ENCODE assay signal across 15 cellular contexts in genomic region chr22:32576553-32577255, GRCh38.
"Had no signal": no experiment of that assay in that cellular context is flagged by ENCODE, and none has a peak within 500 bp of the region (broad histone marks: within the 10 kb centered on the region; RNA-seq: fewer than 3 reads in every experiment).

No MANE protein-coding gene starts in this region.

- H3K9me3 ChIP-seq: gastrocnemius medialis, left lung, ovary, testis had no signal

- H3K36me3 Mint-ChIP-seq: WTC11 had no signal

- H3K4me3 Mint-ChIP-seq: activated CD4-positive, alpha-beta T cell treated with anti-CD3 and anti-CD28 coated beads, Interleukin-2, amount 10 ng/mL, durations not matched to agents 24 days and 14 days; activated naive CD8-positive, alpha-beta T cell treated with anti-CD3 and anti-CD28 coated beads, Interleukin-2, amount 50 U/mL, for 24 hours; activated T-helper 1 cell treated with anti-CD3 and anti-CD28 coated beads, Interleukin-12 subunit alpha, Interleukin-12 subunit beta, Interleukin-2, Interleukin-4 antibody, amounts not matched to agents 30 ng/mL and 10 ng/mL and 1 ng/mL, durations not matched to agents 14 hours and 24 hours and 36 hours; memory B cell; nephron progenitor cell; stimulated activated naive CD8-positive, alpha-beta T cell treated with anti-CD3 and anti-CD28 coated beads, Interleukin-15, amount 100 ng/mL, for 72 hours; WTC11 had no signal

- H3K27ac Mint-ChIP-seq: activated CD4-positive, alpha-beta T cell treated with anti-CD3 and anti-CD28 coated beads, Interleukin-2, amount 10 ng/mL, durations not matched to agents 24 days and 14 days; activated naive CD8-positive, alpha-beta T cell treated with anti-CD3 and anti-CD28 coated beads, Interleukin-2, amount 50 U/mL, for 24 hours; activated T-helper 1 cell treated with anti-CD3 and anti-CD28 coated beads, Interleukin-12 subunit alpha, Interleukin-12 subunit beta, Interleukin-2, Interleukin-4 antibody, amounts not matched to agents 30 ng/mL and 10 ng/mL and 1 ng/mL, durations not matched to agents 14 hours and 24 hours and 36 hours; memory B cell; nephron progenitor cell; WTC11 had no signal

- H3K4me3 ChIP-seq: gastrocnemius medialis, left lung, ovary, testis had no signal

- DNase-seq: activated CD4-positive, alpha-beta T cell treated with anti-CD3 and anti-CD28 coated beads, Interleukin-2, amount 10 ng/mL, durations not matched to agents 24 days and 14 days; activated naive CD4-positive, alpha-beta T cell; activated naive CD8-positive, alpha-beta T cell treated with anti-CD3 and anti-CD28 coated beads, Interleukin-2, amount 50 U/mL, for 24 hours; gastrocnemius medialis; islet precursor cell; left lung; nephron progenitor cell; ovary; stimulated activated CD4-positive, alpha-beta T cell treated with anti-CD3 and anti-CD28 coated beads, Interleukin-4, amount 100 ng/mL, for 24 hours; stimulated activated naive CD8-positive, alpha-beta T cell treated with anti-CD3 and anti-CD28 coated beads, Interleukin-15, amount 100 ng/mL, for 72 hours; T-helper 9 cell; testis had no signal

- H3K27ac ChIP-seq: gastrocnemius medialis, ovary, testis had no signal

- H3K9me3 Mint-ChIP-seq: activated CD4-positive, alpha-beta T cell treated with anti-CD3 and anti-CD28 coated beads, Interleukin-2, amount 10 ng/mL, durations not matched to agents 24 days and 14 days; activated naive CD8-positive, alpha-beta T cell treated with anti-CD3 and anti-CD28 coated beads, Interleukin-2, amount 50 U/mL, for 24 hours; activated T-helper 1 cell treated with anti-CD3 and anti-CD28 coated beads, Interleukin-12 subunit alpha, Interleukin-12 subunit beta, Interleukin-2, Interleukin-4 antibody, amounts not matched to agents 30 ng/mL and 10 ng/mL and 1 ng/mL, durations not matched to agents 14 hours and 24 hours and 36 hours; nephron progenitor cell; WTC11 had no signal

- H3K27me3 ChIP-seq: gastrocnemius medialis, left lung, ovary, testis had no signal

- H3K4me1 ChIP-seq: gastrocnemius medialis, testis had no signal

- H3K4me1 Mint-ChIP-seq: memory B cell had no signal

- ATAC-seq: activated naive CD8-positive, alpha-beta T cell treated with anti-CD3 and anti-CD28 coated beads, Interleukin-2, amount 50 U/mL, for 24 hours; gastrocnemius medialis; left lung; stimulated activated naive CD8-positive, alpha-beta T cell treated with anti-CD3 and anti-CD28 coated beads, Interleukin-15, amount 100 ng/mL, for 72 hours; WTC11 had no signal

- H3K36me3 ChIP-seq: gastrocnemius medialis, left lung, ovary had no signal
